8 cellular contexts compared by ENCODE assay signal in genomic region chr4:145939241-145939640, GRCh38.
A peak's percentile ranks its signal among the peaks of the same experiment; 100 is the strongest.
DNase-seq lines count a peak whose midpoint lies in the region; TF ChIP-seq lines count a peak whose summit lies in the region.

No MANE protein-coding gene starts in this region.

- peak overlapping the region; percentile 21 for H2AFZ ChIP-seq in ACC112 (ENCODE audit: low read length, unreplicated experiment)

- H3K4me1 ChIP-seq in ACC112 (ENCODE audit: control insufficient read depth, insufficient read depth, low read length, unreplicated experiment) (peaks cover 23% of the 10 kb centered on the region), HEK293 (ENCODE audit: control insufficient read depth, insufficient read depth, low read length) (peaks cover 7% of the 10 kb centered on the region), muscle layer of colon (ENCODE audit: insufficient read depth, low read length) (peaks cover 19% of the 10 kb centered on the region)

- in situ Hi-C loops in astrocyte of the spinal cord (cut with HindIII; ENCODE audit: low sequenced_read_pairs), result no loop called here

- H3K79me2 ChIP-seq in ACC112 (ENCODE audit: control insufficient read depth, insufficient read depth, low read length, unreplicated experiment), result peaks cover 21% of the 10 kb centered on the region

- H3K27ac ChIP-seq in ACC112 (ENCODE audit: low read depth, low read length) (peak overlapping the region; percentile 14; the same call in 1 of the 2 replicates), HEK293 (ENCODE audit: extremely low read depth, low read depth, low read length) (no peak overlapping the region), muscle layer of colon (ENCODE audit: low read depth, low read length) (no peak overlapping the region)

- POLR2A ChIA-PET in HEK293 (lab: Yijun Ruan, JAX), result interaction anchor here (0.5 to 0.7 kb wide), 2 partner anchors 60 to 351 kb away, joined by 3 to 5 read pairs; no protein-coding TSS in a partner anchor

- peak overlapping the region; percentile 86 for H3K4me3 ChIP-seq in ACC112 (ENCODE audit: low read depth, low read length)
- H3K4me3 ChIP-seq in HEK293 (ENCODE audit: low read depth, low read length), result peak overlapping the region; percentile 67
- H3K4me3 ChIP-seq in astrocyte of the spinal cord (ENCODE audit: low read depth, low read length), result peak overlapping the region; percentile 90
- peak overlapping the region; percentile 77 to 90 for H3K4me3 ChIP-seq in muscle layer of colon (ENCODE audit: low read depth in 1 of 2, low read length in 2 of 2)

- H3K9ac ChIP-seq in muscle layer of colon (ENCODE audit: low read length), result peak overlapping the region; percentile 45

- TF ChIP-seq CTCF in HEK293 (tag by site-specific recombination; IDR thresholded peaks at IDR 0.05), result no peak
- TF ChIP-seq CTCF in astrocyte of the spinal cord (IDR thresholded peaks at IDR 0.05; ENCODE audit: low read depth, low read length), result no peak

- CTCF ChIA-PET in HEK293 (lab: Yijun Ruan, JAX), result interaction anchor here (0.5 to 0.7 kb wide), 3 partner anchors 9 to 131 kb away, joined by 3 to 4 read pairs (median 3); no protein-coding TSS in a partner anchor

- H3K36me3 ChIP-seq in ACC112 (ENCODE audit: insufficient read depth, low read length), result no peaks in the 10 kb centered on the region
- H3K36me3 ChIP-seq in HEK293 (ENCODE audit: control insufficient read depth in 2 of 2, insufficient read depth in 1 of 2, low read length in 2 of 2), result no peaks in the 10 kb centered on the region
- H3K36me3 ChIP-seq in muscle layer of colon (ENCODE audit: insufficient read depth, low read length), result no peaks in the 10 kb centered on the region

- DNase-seq in astrocyte of the spinal cord (ENCODE audit: low read depth, low spot score), result peak; percentile 45
- no peak for DNase-seq in NOMO-1 (lab: John Stamatoyannopoulos, UW; ENCODE audit: unreplicated experiment in 2 of 2)
- no peak for DNase-seq in COLO668 (lab: John Stamatoyannopoulos, UW; ENCODE audit: unreplicated experiment)
- no peak for DNase-seq in midbrain (lab: John Stamatoyannopoulos, UW)
- no peak for DNase-seq in NCI-H1092 treated with DMSO at 0.1 percent for 48 hours (lab: John Stamatoyannopoulos, UW)

- no peaks in the 10 kb centered on the region for H3K27me3 ChIP-seq in ACC112 (ENCODE audit: insufficient read depth, low read length)
- H3K27me3 ChIP-seq in muscle layer of colon (ENCODE audit: control insufficient read depth in 1 of 2, insufficient read depth in 2 of 2, low read length in 2 of 2), result no peaks in the 10 kb centered on the region

- H3K9me3 ChIP-seq in HEK293 (ENCODE audit: control insufficient read depth, insufficient read depth, low read depth, low read length) (no peaks in the 10 kb centered on the region), muscle layer of colon (ENCODE audit: low read length) (no peaks in the 10 kb centered on the region)

TF ChIP-seq in HEK293, 187 proteins besides CTCF, POLR2A, EP300 and RAD21:
- TF ChIP-seq GLI2 (tag by site-specific recombination; IDR thresholded peaks at IDR 0.05; ENCODE audit: borderline replicate concordance, low read depth) (no peak), PRDM6 (tag by site-specific recombination; IDR thresholded peaks at IDR 0.05) (peak; percentile 74)
